In genomic region chr3:10506696-10507095, GRCh38 we compare ENCODE assay signal across 32 cellular contexts. TPM values are rescaled to one million over a fixed set of nuclear protein-coding genes. Genes with fewer than 3 reads are reported as not detected.
"Had no signal": no experiment of that assay in that cellular context is flagged by ENCODE, and none has a peak within 500 bp of the region (broad histone marks: within the 10 kb centered on the region; RNA-seq: fewer than 3 reads in every experiment).

No MANE protein-coding gene starts in this region.

- H3K27ac ChIP-seq: epithelial cell of prostate, esophagus squamous epithelium, heart right ventricle, left ventricle myocardium inferior, neutrophil, prostate gland, stomach, tibial artery had no signal

- H3K9me3 ChIP-seq: esophagus squamous epithelium, heart right ventricle, left ventricle myocardium inferior, mucosa of descending colon, neutrophil, prostate gland, stomach, tibial artery had no signal

- H3K4me3 ChIP-seq: esophagus squamous epithelium, heart right ventricle, left ventricle myocardium inferior, mucosa of descending colon, prostate gland, smooth muscle cell, stomach, tibial artery had no signal

- ATAC-seq: activated T-cell treated with anti-CD3 and anti-CD28 coated beads, Interleukin-2, amount 50 U/mL, for 4 hours; activated T-helper 17 cell treated with anti-CD3 and anti-CD28 coated beads, Interleukin-2, amount 50 U/mL, for 72 hours; mucosa of descending colon; natural killer cell treated with Interleukin-12 subunit alpha and Interleukin-12 subunit beta and Interleukin-15 and Interleukin-18, amount 100 ng/mL, for 72 hours; stimulated activated naive B cell treated with anti-CD40 and anti-IgM and Interleukin-4, amounts not matched to agents 10 μg/mL and 1 μg/mL and 100 μg/mL, for 72 hours had no signal

- DNase-seq: activated CD4-positive, alpha-beta memory T cell treated with anti-CD3 and anti-CD28 coated beads, Interleukin-2, amount 10 ng/mL, durations not matched to agents 7 days and 5 days; activated CD4-positive, alpha-beta T cell treated with anti-CD3 and anti-CD28 coated beads, Interleukin-2, amount 10 ng/mL, durations not matched to agents 24 days and 14 days; activated CD4-positive, CD25-positive, alpha-beta regulatory T cell treated with anti-CD3 and anti-CD28 coated beads, Interleukin-2, amount 50 U/mL, for 72 hours; activated gamma-delta T cell treated with Interleukin-2 at 50 U/mL for 16 hours; activated naive CD4-positive, alpha-beta T cell treated with anti-CD3 and anti-CD28 coated beads, Interleukin-2, amount 50 U/mL, for 16 hours; activated T-cell treated with anti-CD3 and anti-CD28 coated beads, Interleukin-2, amount 50 U/mL, for 4 hours; amniotic stem cell; dermis blood vessel endothelial cell; effector CD8-positive, alpha-beta T cell; esophagus squamous epithelium; foreskin melanocyte; heart right ventricle; left ventricle myocardium inferior; mucosa of descending colon; stimulated activated CD4-positive, alpha-beta T cell treated with anti-CD3 and anti-CD28 coated beads, Interleukin-1b, Interleukin-23, amount 100 ng/mL, for 48 hours; stimulated activated CD4-positive, alpha-beta T cell treated with anti-CD3 and anti-CD28 coated beads, Interleukin-4, amount 100 ng/mL, for 4 hours; stimulated activated CD8-positive, alpha-beta memory T cell treated with anti-CD3 and anti-CD28 coated beads, Interleukin-4, amount 100 ng/mL, for 48 hours; stimulated activated naive B cell treated with anti-CD40 and anti-IgM and Interleukin-4, amounts not matched to agents 10 μg/mL and 1 μg/mL and 100 μg/mL, for 72 hours; stomach; SW 1271; T1000; tibial artery had no signal

- H3K4me2 ChIP-seq: smooth muscle cell had no signal

- H3K36me3 ChIP-seq: esophagus squamous epithelium, heart right ventricle, left ventricle myocardium inferior, neutrophil, prostate gland, stomach, tibial artery had no signal

- H3K4me1 ChIP-seq: prostate gland had no signal

RNA-seq across cellular contexts. Expression of gene ATP2B2, which starts 1.3 kb away (rescaled TPM):
- total RNA-seq: activated CD4-positive, alpha-beta memory T cell treated with anti-CD3 and anti-CD28 coated beads, Interleukin-2, amount 10 ng/mL, durations not matched to agents 7 days and 5 days; activated CD4-positive, alpha-beta T cell treated with anti-CD3 and anti-CD28 coated beads, Interleukin-2, amount 10 ng/mL, durations not matched to agents 24 days and 14 days; activated T-helper 17 cell treated with anti-CD3 and anti-CD28 coated beads, Interleukin-2, amount 50 U/mL, for 72 hours; dermis blood vessel endothelial cell; glomerular endothelial cell; kidney epithelial cell; left ventricle myocardium inferior; lung microvascular endothelial cell; natural killer cell treated with Interleukin-12 subunit alpha and Interleukin-12 subunit beta and Interleukin-15 and Interleukin-18, amount 100 ng/mL, for 72 hours; smooth muscle cell; ureter had no signal
- polyA plus RNA-seq: smooth muscle cell had no signal
